1 cellular context compared by ENCODE assay signal in genomic region chr19:49987159-49987698, GRCh38.
TF ChIP-seq lines count a peak whose summit lies in the region.

No MANE protein-coding gene starts in this region.

TF ChIP-seq in HepG2, 621 proteins besides CTCF, POLR2A, EP300 and RAD21 (continued from another document and continues in another):
- TF ChIP-seq GABPA (IDR thresholded peaks at IDR 0.05; ENCODE audit: low read depth, low read length) (no peak), GABPA (CRISPR knock-in tag; IDR thresholded peaks at IDR 0.05; ENCODE audit: low read depth) (peak; percentile 76), DR1 (CRISPR knock-in tag; IDR thresholded peaks at IDR 0.05) (peak; percentile 95), ZSCAN30 (CRISPR knock-in tag; IDR thresholded peaks at IDR 0.05) (peak; percentile 100), ZNF33B (CRISPR knock-in tag; IDR thresholded peaks at IDR 0.05) (peak; percentile 100), ZNF776 (CRISPR knock-in tag; IDR thresholded peaks at IDR 0.05) (peak; percentile 100), NR1H2 (CRISPR knock-in tag; IDR thresholded peaks at IDR 0.05; ENCODE audit: borderline replicate concordance, low read depth) (peak; percentile 99), SETDB1 (CRISPR knock-in tag; IDR thresholded peaks at IDR 0.05; ENCODE audit: borderline replicate concordance) (no peak), ELF3 (CRISPR knock-in tag; IDR thresholded peaks at IDR 0.05) (peak; percentile 99), SIX4 (CRISPR knock-in tag; IDR thresholded peaks at IDR 0.05) (peak; percentile 99), EEA1 (CRISPR knock-in tag; IDR thresholded peaks at IDR 0.05; ENCODE audit: borderline replicate concordance) (peak; percentile 100), KAT7 (CRISPR knock-in tag; IDR thresholded peaks at IDR 0.05; ENCODE audit: borderline replicate concordance) (peak; percentile 93; the same call in 1 of the 2 replicates), IRX3 (CRISPR knock-in tag; IDR thresholded peaks at IDR 0.05; ENCODE audit: borderline replicate concordance, low read depth) (peak; percentile 100), ZNF138 (CRISPR knock-in tag; IDR thresholded peaks at IDR 0.05; ENCODE audit: low read depth) (peak; percentile 100), GATAD2A (CRISPR knock-in tag; IDR thresholded peaks at IDR 0.05) (peak; percentile 96), TBX3 (IDR thresholded peaks at IDR 0.05; ENCODE audit: borderline replicate concordance) (no peak), ZBTB26 (CRISPR knock-in tag; IDR thresholded peaks at IDR 0.05; ENCODE audit: borderline replicate concordance) (peak; percentile 99), KLF6 (CRISPR knock-in tag; IDR thresholded peaks at IDR 0.05) (peak; percentile 100), ISX (CRISPR knock-in tag; conservative IDR thresholded peaks at IDR 0.05) (peak; percentile 100), ZNF367 (CRISPR knock-in tag; IDR thresholded peaks at IDR 0.05; ENCODE audit: borderline replicate concordance) (peak; percentile 100), ISL2 (CRISPR knock-in tag; IDR thresholded peaks at IDR 0.05) (peak; percentile 98), LCORL (IDR thresholded peaks at IDR 0.05) (no peak), LCORL (CRISPR knock-in tag; IDR thresholded peaks at IDR 0.05) (peak; percentile 84), ZNF280B (CRISPR knock-in tag; IDR thresholded peaks at IDR 0.05; ENCODE audit: borderline replicate concordance) (peak; percentile 100), MLX (CRISPR knock-in tag; IDR thresholded peaks at IDR 0.05) (peak; percentile 97), BRD4 (CRISPR knock-in tag; IDR thresholded peaks at IDR 0.05) (peak; percentile 96), ZBTB3 (CRISPR knock-in tag; IDR thresholded peaks at IDR 0.05; ENCODE audit: borderline replicate concordance, low read depth) (peak; percentile 99), ZSCAN9 (CRISPR knock-in tag; IDR thresholded peaks at IDR 0.05; ENCODE audit: borderline replicate concordance) (peak; percentile 100), STAG1 (CRISPR knock-in tag; IDR thresholded peaks at IDR 0.05) (peak; percentile 53), ZNF441 (CRISPR knock-in tag; IDR thresholded peaks at IDR 0.05; ENCODE audit: borderline replicate concordance) (peak; percentile 100), MED13 (CRISPR knock-in tag; IDR thresholded peaks at IDR 0.05) (peak; percentile 99), ZNF20 (CRISPR knock-in tag; IDR thresholded peaks at IDR 0.05) (peak; percentile 99), SAFB2 (CRISPR knock-in tag; IDR thresholded peaks at IDR 0.05; ENCODE audit: borderline replicate concordance, low read depth) (peak; percentile 100), HNRNPL (IDR thresholded peaks at IDR 0.05; ENCODE audit: low read depth, low read length) (peak; percentile 90; the same call in 1 of the 2 replicates), FOXM1 (CRISPR knock-in tag; IDR thresholded peaks at IDR 0.05) (peak; percentile 99), NR2F2 (IDR thresholded peaks at IDR 0.05; ENCODE audit: borderline replicate concordance, low read depth) (no peak), TFAP4 (IDR thresholded peaks at IDR 0.05; ENCODE audit: borderline replicate concordance, low read depth) (peak; percentile 92), ZSCAN31 (CRISPR knock-in tag; IDR thresholded peaks at IDR 0.05; ENCODE audit: low read depth) (peak; percentile 100), THYN1 (CRISPR knock-in tag; IDR thresholded peaks at IDR 0.05; ENCODE audit: borderline replicate concordance, low read depth) (peak; percentile 100), NFIB (CRISPR knock-in tag; IDR thresholded peaks at IDR 0.05; ENCODE audit: borderline replicate concordance) (peak; percentile 96; the same call in 1 of the 2 replicates), MEF2D (CRISPR knock-in tag; IDR thresholded peaks at IDR 0.05) (peak; percentile 100), ZNF44 (CRISPR knock-in tag; IDR thresholded peaks at IDR 0.05) (peak; percentile 100), SMAD9 (CRISPR knock-in tag; IDR thresholded peaks at IDR 0.05) (peak; percentile 100), HDAC2 (CRISPR knock-in tag; IDR thresholded peaks at IDR 0.05) (peak; percentile 100)
- TF ChIP-seq, protein P1, sequence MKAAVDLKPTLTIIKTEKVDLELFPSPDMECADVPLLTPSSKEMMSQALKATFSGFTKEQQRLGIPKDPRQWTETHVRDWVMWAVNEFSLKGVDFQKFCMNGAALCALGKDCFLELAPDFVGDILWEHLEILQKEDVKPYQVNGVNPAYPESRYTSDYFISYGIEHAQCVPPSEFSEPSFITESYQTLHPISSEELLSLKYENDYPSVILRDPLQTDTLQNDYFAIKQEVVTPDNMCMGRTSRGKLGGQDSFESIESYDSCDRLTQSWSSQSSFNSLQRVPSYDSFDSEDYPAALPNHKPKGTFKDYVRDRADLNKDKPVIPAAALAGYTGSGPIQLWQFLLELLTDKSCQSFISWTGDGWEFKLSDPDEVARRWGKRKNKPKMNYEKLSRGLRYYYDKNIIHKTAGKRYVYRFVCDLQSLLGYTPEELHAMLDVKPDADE (CRISPR knock-in tag; IDR thresholded peaks at IDR 0.05) = peak; percentile 100
- TF ChIP-seq, protein P2, sequence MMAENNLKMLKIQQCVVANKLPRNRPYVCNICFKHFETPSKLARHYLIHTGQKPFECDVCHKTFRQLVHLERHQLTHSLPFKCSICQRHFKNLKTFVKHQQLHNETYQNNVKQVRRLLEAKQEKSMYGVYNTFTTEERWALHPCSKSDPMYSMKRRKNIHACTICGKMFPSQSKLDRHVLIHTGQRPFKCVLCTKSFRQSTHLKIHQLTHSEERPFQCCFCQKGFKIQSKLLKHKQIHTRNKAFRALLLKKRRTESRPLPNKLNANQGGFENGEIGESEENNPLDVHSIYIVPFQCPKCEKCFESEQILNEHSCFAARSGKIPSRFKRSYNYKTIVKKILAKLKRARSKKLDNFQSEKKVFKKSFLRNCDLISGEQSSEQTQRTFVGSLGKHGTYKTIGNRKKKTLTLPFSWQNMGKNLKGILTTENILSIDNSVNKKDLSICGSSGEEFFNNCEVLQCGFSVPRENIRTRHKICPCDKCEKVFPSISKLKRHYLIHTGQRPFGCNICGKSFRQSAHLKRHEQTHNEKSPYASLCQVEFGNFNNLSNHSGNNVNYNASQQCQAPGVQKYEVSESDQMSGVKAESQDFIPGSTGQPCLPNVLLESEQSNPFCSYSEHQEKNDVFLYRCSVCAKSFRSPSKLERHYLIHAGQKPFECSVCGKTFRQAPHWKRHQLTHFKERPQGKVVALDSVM (CRISPR knock-in tag; IDR thresholded peaks at IDR 0.05) = peak; percentile 87
- TF ChIP-seq, protein P3, sequence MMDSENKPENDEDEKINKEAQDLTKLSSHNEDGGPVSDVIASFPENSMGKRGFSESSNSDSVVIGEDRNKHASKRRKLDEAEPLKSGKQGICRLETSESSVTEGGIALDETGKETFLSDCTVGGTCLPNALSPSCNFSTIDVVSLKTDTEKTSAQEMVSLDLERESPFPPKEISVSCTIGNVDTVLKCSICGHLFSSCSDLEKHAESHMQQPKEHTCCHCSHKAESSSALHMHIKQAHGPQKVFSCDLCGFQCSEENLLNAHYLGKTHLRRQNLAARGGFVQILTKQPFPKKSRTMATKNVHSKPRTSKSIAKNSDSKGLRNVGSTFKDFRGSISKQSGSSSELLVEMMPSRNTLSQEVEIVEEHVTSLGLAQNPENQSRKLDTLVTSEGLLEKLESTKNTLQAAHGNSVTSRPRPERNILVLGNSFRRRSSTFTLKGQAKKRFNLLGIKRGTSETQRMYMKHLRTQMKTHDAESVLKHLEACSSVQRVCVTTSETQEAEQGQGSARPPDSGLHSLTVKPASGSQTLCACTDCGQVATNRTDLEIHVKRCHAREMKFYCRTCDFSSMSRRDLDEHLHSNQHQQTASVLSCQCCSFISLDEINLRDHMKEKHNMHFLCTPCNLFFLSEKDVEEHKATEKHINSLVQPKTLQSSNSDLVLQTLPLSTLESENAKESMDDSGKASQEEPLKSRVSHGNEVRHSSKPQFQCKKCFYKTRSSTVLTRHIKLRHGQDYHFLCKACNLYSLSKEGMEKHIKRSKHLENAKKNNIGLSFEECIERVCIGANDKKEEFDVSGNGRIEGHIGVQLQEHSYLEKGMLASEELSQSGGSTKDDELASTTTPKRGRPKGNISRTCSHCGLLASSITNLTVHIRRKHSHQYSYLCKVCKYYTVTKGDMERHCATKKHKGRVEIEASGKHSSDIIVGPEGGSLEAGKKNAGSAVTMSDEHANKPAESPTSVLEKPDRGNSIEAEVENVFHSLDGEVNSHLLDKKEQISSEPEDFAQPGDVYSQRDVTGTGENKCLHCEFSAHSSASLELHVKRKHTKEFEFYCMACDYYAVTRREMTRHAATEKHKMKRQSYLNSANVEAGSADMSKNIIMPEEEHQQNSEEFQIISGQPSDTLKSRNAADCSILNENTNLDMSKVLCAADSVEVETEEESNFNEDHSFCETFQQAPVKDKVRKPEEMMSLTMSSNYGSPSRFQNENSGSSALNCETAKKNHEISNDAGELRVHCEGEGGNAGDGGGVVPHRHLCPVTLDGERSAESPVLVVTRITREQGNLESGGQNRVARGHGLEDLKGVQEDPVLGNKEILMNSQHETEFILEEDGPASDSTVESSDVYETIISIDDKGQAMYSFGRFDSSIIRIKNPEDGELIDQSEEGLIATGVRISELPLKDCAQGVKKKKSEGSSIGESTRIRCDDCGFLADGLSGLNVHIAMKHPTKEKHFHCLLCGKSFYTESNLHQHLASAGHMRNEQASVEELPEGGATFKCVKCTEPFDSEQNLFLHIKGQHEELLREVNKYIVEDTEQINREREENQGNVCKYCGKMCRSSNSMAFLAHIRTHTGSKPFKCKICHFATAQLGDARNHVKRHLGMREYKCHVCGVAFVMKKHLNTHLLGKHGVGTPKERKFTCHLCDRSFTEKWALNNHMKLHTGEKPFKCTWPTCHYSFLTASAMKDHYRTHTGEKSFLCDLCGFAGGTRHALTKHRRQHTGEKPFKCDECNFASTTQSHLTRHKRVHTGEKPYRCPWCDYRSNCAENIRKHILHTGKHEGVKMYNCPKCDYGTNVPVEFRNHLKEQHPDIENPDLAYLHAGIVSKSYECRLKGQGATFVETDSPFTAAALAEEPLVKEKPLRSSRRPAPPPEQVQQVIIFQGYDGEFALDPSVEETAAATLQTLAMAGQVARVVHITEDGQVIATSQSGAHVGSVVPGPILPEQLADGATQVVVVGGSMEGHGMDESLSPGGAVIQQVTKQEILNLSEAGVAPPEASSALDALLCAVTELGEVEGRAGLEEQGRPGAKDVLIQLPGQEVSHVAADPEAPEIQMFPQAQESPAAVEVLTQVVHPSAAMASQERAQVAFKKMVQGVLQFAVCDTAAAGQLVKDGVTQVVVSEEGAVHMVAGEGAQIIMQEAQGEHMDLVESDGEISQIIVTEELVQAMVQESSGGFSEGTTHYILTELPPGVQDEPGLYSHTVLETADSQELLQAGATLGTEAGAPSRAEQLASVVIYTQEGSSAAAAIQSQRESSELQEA (CRISPR knock-in tag; IDR thresholded peaks at IDR 0.05; ENCODE audit: not compliant biosample characterization) = peak; percentile 100
- TF ChIP-seq, protein P4, sequence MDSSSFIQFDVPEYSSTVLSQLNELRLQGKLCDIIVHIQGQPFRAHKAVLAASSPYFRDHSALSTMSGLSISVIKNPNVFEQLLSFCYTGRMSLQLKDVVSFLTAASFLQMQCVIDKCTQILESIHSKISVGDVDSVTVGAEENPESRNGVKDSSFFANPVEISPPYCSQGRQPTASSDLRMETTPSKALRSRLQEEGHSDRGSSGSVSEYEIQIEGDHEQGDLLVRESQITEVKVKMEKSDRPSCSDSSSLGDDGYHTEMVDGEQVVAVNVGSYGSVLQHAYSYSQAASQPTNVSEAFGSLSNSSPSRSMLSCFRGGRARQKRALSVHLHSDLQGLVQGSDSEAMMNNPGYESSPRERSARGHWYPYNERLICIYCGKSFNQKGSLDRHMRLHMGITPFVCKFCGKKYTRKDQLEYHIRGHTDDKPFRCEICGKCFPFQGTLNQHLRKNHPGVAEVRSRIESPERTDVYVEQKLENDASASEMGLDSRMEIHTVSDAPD (CRISPR knock-in tag; IDR thresholded peaks at IDR 0.05) = peak; percentile 99
- TF ChIP-seq, protein P5, sequence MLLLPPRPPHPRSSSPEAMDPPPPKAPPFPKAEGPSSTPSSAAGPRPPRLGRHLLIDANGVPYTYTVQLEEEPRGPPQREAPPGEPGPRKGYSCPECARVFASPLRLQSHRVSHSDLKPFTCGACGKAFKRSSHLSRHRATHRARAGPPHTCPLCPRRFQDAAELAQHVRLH (CRISPR knock-in tag; IDR thresholded peaks at IDR 0.05; ENCODE audit: borderline replicate concordance, low read depth) = peak; percentile 100
